In the genomic region with DNA sequence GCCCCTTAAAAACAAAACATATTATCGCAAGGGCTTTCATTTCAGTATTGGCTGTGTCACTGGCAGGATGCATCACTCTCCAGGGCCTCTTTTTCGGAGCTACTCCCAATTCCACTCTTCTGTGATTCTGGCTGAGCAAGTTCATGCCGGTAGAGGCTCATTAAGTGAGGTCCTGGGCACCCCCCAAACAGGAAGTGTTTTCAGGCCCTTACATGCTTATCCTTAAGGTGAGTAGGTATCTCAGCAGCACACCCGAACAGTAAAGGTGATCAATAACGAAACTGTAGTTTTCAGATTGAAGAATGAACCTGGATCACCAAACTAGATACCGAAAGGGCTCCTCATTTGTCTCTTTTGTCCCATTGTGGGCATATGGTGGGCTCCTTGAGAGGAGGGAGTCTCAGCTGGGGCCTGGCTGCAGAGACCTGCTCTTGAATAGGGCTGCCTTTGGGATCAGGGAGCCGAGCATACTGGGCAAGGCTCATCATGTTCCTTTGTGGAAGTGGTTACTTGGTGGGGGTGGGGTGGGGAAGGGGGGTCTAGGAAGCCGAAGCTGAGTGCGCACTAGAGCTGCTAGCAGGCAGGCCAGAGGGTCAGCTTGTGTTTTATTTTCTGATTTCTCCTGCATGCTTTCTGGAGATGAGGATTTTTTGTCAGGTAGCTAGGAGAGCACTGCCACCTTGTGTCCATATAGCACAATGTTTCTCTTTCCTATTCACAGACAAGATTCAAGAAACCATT, we compare ENCODE assay signal across 8 cellular contexts.
A peak's percentile ranks its signal among the peaks of the same experiment; 100 is the strongest.
DNase-seq lines count a peak whose midpoint lies in the region; ATAC-seq and TF ChIP-seq lines count a peak whose summit lies in the region.

No MANE protein-coding gene starts in this region.

- peak; percentile 72 for TF ChIP-seq CTCF in kidney epithelial cell (IDR thresholded peaks at IDR 0.05; ENCODE audit: insufficient read depth, low read length, poor library complexity, severe bottlenecking)

- DNase-seq in DMS 273 (lab: John Stamatoyannopoulos, UW; ENCODE audit: unreplicated experiment), result peak; percentile 76
- DNase-seq in NCI-H1417 treated with DMSO at 0.1 percent for 48 hours (lab: John Stamatoyannopoulos, UW), result peak; percentile 46
- peak; percentile 81 for DNase-seq in SW480 (ENCODE audit: low spot score)
- DNase-seq in cerebellar cortex (ENCODE audit: low spot score), result peak; percentile 92
- DNase-seq in kidney epithelial cell (ENCODE audit: low read depth), result no peak
- peak in 5 of 6 experiments; percentile 10 to 63 (median 40) for DNase-seq in stimulated activated naive CD4-positive, alpha-beta T cell (lab: John Stamatoyannopoulos, UW)
- no peak for DNase-seq in NCI-H1048 (lab: John Stamatoyannopoulos, UW)

- H3K4me3 ChIP-seq in kidney epithelial cell (ENCODE audit: low read depth, low read length), result no peak overlapping the region

- no peaks in the 10 kb centered on the region for H3K27me3 ChIP-seq in kidney epithelial cell (ENCODE audit: control insufficient read depth, insufficient read depth, low read length)

- no peaks in the 10 kb centered on the region for H3K36me3 ChIP-seq in kidney epithelial cell (ENCODE audit: control insufficient read depth, insufficient read depth, low read length)

- peak; percentile 54 for ATAC-seq in GM21390 (IDR thresholded peaks at IDR 0.05; ENCODE audit: unreplicated experiment)

Comparison
In these comparisons a context has a peak if more than half of its experiments do, and no peak if none do; other contexts are left out.
1. DNase-seq: peak in DMS 273 (single experiment), NCI-H1417 treated with DMSO at 0.1 percent for 48 hours (single experiment), SW480 (single experiment), cerebellar cortex (single experiment) and stimulated activated naive CD4-positive, alpha-beta T cell (5 of 6); none in kidney epithelial cell (single experiment) and NCI-H1048 (single experiment).